ENCODE assay signal across 8 cellular contexts in genomic region chr4:47914926-47915237, GRCh38. TPM values are rescaled to one million over a fixed set of nuclear protein-coding genes. Genes with fewer than 3 reads are reported as not detected.
DNase-seq lines count a peak whose midpoint lies in the region; ATAC-seq and TF ChIP-seq lines count a peak whose summit lies in the region.

No MANE protein-coding gene starts in this region.

- TF ChIP-seq CTCF in choroid plexus epithelial cell (conservative IDR thresholded peaks at IDR 0.05; ENCODE audit: low read depth, low read length) (no peak), neural crest cell (conservative IDR thresholded peaks at IDR 0.05) (no peak)

- DNase-seq in activated naive CD4-positive, alpha-beta T cell treated with anti-CD3 and anti-CD28 coated beads, Interleukin-2, amount 10 ng/mL, durations not matched to agents 7 days and 5 days: no peak
- DNase-seq in activated naive CD4-positive, alpha-beta T cell (lab: John Stamatoyannopoulos, UW): no peak
- DNase-seq in choroid plexus epithelial cell (ENCODE audit: low read depth): no peak
- DNase-seq in neural crest cell (ENCODE audit: low read depth, low spot score): no peak
- DNase-seq in dedifferentiated amniotic fluid mesenchymal stem cell (ENCODE audit: extremely low spot score): no peak
- no peak for DNase-seq in NCI-H226
- DNase-seq in stimulated activated CD4-positive, alpha-beta T cell treated with anti-CD3 and anti-CD28 coated beads, Interleukin-4, amount 100 ng/mL, for 4 hours: no peak

- H3K4me3 Mint-ChIP-seq in activated naive CD4-positive, alpha-beta T cell treated with anti-CD3 and anti-CD28 coated beads, Interleukin-2, amount 10 ng/mL, durations not matched to agents 7 days and 5 days: peak overlapping the region; percentile 94
- H3K4me3 Mint-ChIP-seq in neural crest cell: peak overlapping the region; percentile 100

- H3K36me3 Mint-ChIP-seq in activated naive CD4-positive, alpha-beta T cell treated with anti-CD3 and anti-CD28 coated beads, Interleukin-2, amount 10 ng/mL, durations not matched to agents 7 days and 5 days: peaks cover 20% of the 10 kb centered on the region
- H3K36me3 Mint-ChIP-seq in neural crest cell (ENCODE audit: low read depth): peaks cover 10% of the 10 kb centered on the region

- peak overlapping the region; percentile 91 for H3K4me3 ChIP-seq in choroid plexus epithelial cell (ENCODE audit: low read depth, low read length)

- peaks cover 12% of the 10 kb centered on the region for H3K9me3 Mint-ChIP-seq in activated naive CD4-positive, alpha-beta T cell treated with anti-CD3 and anti-CD28 coated beads, Interleukin-2, amount 10 ng/mL, durations not matched to agents 7 days and 5 days
- peaks cover 5% of the 10 kb centered on the region for H3K9me3 Mint-ChIP-seq in neural crest cell

- peak; percentile 17 for ATAC-seq in HG03571 (IDR thresholded peaks at IDR 0.05; ENCODE audit: unreplicated experiment)

- no peak overlapping the region for H3K27ac Mint-ChIP-seq in activated naive CD4-positive, alpha-beta T cell treated with anti-CD3 and anti-CD28 coated beads, Interleukin-2, amount 10 ng/mL, durations not matched to agents 7 days and 5 days
- H3K27ac Mint-ChIP-seq in neural crest cell (ENCODE audit: unreplicated experiment): peak overlapping the region; percentile 60

- peaks cover 34% of the 10 kb centered on the region for H3K4me1 Mint-ChIP-seq in activated naive CD4-positive, alpha-beta T cell treated with anti-CD3 and anti-CD28 coated beads, Interleukin-2, amount 10 ng/mL, durations not matched to agents 7 days and 5 days
- H3K4me1 Mint-ChIP-seq in neural crest cell: peaks cover 34% of the 10 kb centered on the region

- no peaks in the 10 kb centered on the region for H3K27me3 Mint-ChIP-seq in activated naive CD4-positive, alpha-beta T cell treated with anti-CD3 and anti-CD28 coated beads, Interleukin-2, amount 10 ng/mL, durations not matched to agents 7 days and 5 days
- H3K27me3 Mint-ChIP-seq in neural crest cell (ENCODE audit: low read depth): peaks cover 3% of the 10 kb centered on the region

- CTCF ChIA-PET in activated naive CD4-positive, alpha-beta T cell treated with anti-CD3 and anti-CD28 coated beads, Interleukin-2, amount 10 ng/mL, durations not matched to agents 7 days and 5 days (lab: Charles Lee): interaction anchor here (1.0 kb wide), 1 partner anchor 22 kb away, joined by 3 read pairs; no protein-coding TSS in a partner anchor

RNA-seq across cellular contexts. Expression of gene NFXL1, which starts 0.5 kb away (rescaled TPM):
- 18.5 and 19.7 TPM in 2 replicates for total RNA-seq in neural crest cell
